Comparison of ENCODE assay signal across 8 cellular contexts in genomic region chr14:54509546-54510501, GRCh38. TPM values are rescaled to one million over a fixed set of nuclear protein-coding genes. Genes with fewer than 3 reads are reported as not detected.
A peak's percentile ranks its signal among the peaks of the same experiment; 100 is the strongest.
DNase-seq lines count a peak whose midpoint lies in the region; ATAC-seq and TF ChIP-seq lines count a peak whose summit lies in the region.

CGRRF1 (plus strand) TSS chr14:54509906; CDS start chr14:54509960, 54 bp downstream.

- peak; percentile 92 for ATAC-seq in GM21717 (IDR thresholded peaks at IDR 0.05; ENCODE audit: unreplicated experiment)

- peak; percentile 79 for TF ChIP-seq CTCF in PC-9 (conservative IDR thresholded peaks at IDR 0.05)
- TF ChIP-seq CTCF in epithelial cell of proximal tubule (conservative IDR thresholded peaks at IDR 0.05; ENCODE audit: low read depth, low read length), result peak; percentile 47

- DNase-seq in DMS79 (lab: John Stamatoyannopoulos, UW) (peak; percentile 95), KBM-7 (peak; percentile 98), PC-9 (peak; percentile 92 to 98), epithelial cell of proximal tubule (ENCODE audit: low read depth) (peak; percentile 71)
- peak; percentile 96 for DNase-seq in activated T-cell treated with anti-CD3 and anti-CD28 coated beads, Interleukin-2, amount 50 U/mL, for 1 hour
- peak; percentile 93 for DNase-seq in stimulated activated CD8-positive, alpha-beta memory T cell treated with anti-CD3 and anti-CD28 coated beads, Interleukin-7, amount 100 ng/mL, for 1 hour (ENCODE audit: low read depth in 2 of 2)

- H3K4me2 ChIP-seq in PC-9, result peak within 1 kb of the TSS; percentile 77

- no peaks in the 10 kb centered on the region for H3F3A ChIP-seq in PC-9 (ENCODE audit: insufficient read depth, low read depth)

- peaks cover 24% of the 10 kb centered on the region for H3K79me2 ChIP-seq in PC-9 (ENCODE audit: low read depth)

- in situ Hi-C loops in KBM-7 (cut with MboI; ENCODE audit: low pct_unique_long_range_greater_than_20kb, low sequenced_read_pairs), result no loop called here

- H3K27ac ChIP-seq in PC-9, result no peak within 1 kb of the TSS

- H3K4me3 ChIP-seq in PC-9 (peak within 1 kb of the TSS; percentile 79), epithelial cell of proximal tubule (ENCODE audit: low read depth, low read length) (peak within 1 kb of the TSS; percentile 99), mucosa of stomach (ENCODE audit: low read length) (peak within 1 kb of the TSS; percentile 71)

- H3K9ac ChIP-seq in mucosa of stomach (ENCODE audit: low read length), result peak within 1 kb of the TSS; percentile 85

- H3K9me3 ChIP-seq in PC-9 (ENCODE audit: insufficient read depth, low read depth), result peaks cover 4% of the 10 kb centered on the region; the same call in 1 of the 2 replicates
- no peaks in the 10 kb centered on the region for H3K9me3 ChIP-seq in mucosa of stomach (ENCODE audit: control insufficient read depth, low read length)

- H3K36me3 ChIP-seq in PC-9 (ENCODE audit: low read depth) (no peaks in the 10 kb centered on the region), mucosa of stomach (ENCODE audit: control insufficient read depth, insufficient read depth, low read length) (no peaks in the 10 kb centered on the region)

- intact Hi-C loops in PC-9 (cut with micrococcal nuclease; ENCODE audit: unreplicated experiment), result loop anchor here (2.0 to 10.0 kb wide), 3 partner anchors 21 to 295 kb away; partner anchors contain the start of gene GMFB

- CTCF ChIA-PET in PC-9 (lab: Charles Lee), result interaction anchor here (0.6 to 0.8 kb wide), 4 partner anchors 22 to 310 kb away, joined by 3 to 6 read pairs (median 6); no protein-coding TSS in a partner anchor

- H2AFZ ChIP-seq in PC-9, result peak within 1 kb of the TSS; percentile 99

- H3K4me1 ChIP-seq in PC-9 (replicated peaks; ENCODE audit: insufficient read depth) (peaks cover 9% of the 10 kb centered on the region), mucosa of stomach (ENCODE audit: control insufficient read depth, insufficient read depth, low read length) (peaks cover 6% of the 10 kb centered on the region)

- H3K27me3 ChIP-seq in PC-9 (ENCODE audit: insufficient read depth, low read depth) (no peaks in the 10 kb centered on the region), mucosa of stomach (ENCODE audit: control insufficient read depth, insufficient read depth, low read length) (no peaks in the 10 kb centered on the region)

- no peaks in the 10 kb centered on the region for H4K20me1 ChIP-seq in PC-9 (ENCODE audit: insufficient read depth)

- POLR2A ChIA-PET in PC-9 (lab: Charles Lee; ENCODE audit: unreplicated experiment), result interaction anchor here (0.5 to 0.9 kb wide), 8 partner anchors 13 to 1814 kb away, joined by 3 to 6 read pairs (median 5); partner anchors contain the start of genes ERO1A, SOCS4 and WDHD1

- no peaks in the 10 kb centered on the region for H3K9me2 ChIP-seq in PC-9 (ENCODE audit: insufficient read depth)

- BruUV-seq in PC-9 (replicated peaks; lab: Mats Ljungman, UMichigan), result no TSS peak

RNA-seq across cellular contexts. Expression of gene CGRRF1, which starts in this region (rescaled TPM):
- total RNA-seq in PC-9 (2021) (10.3 and 11.3 TPM in 2 replicates), epithelial cell of proximal tubule (5.4 and 15.1 TPM in 2 replicates)
